ENCODE assay signal across 8 cellular contexts in the genomic region with DNA sequence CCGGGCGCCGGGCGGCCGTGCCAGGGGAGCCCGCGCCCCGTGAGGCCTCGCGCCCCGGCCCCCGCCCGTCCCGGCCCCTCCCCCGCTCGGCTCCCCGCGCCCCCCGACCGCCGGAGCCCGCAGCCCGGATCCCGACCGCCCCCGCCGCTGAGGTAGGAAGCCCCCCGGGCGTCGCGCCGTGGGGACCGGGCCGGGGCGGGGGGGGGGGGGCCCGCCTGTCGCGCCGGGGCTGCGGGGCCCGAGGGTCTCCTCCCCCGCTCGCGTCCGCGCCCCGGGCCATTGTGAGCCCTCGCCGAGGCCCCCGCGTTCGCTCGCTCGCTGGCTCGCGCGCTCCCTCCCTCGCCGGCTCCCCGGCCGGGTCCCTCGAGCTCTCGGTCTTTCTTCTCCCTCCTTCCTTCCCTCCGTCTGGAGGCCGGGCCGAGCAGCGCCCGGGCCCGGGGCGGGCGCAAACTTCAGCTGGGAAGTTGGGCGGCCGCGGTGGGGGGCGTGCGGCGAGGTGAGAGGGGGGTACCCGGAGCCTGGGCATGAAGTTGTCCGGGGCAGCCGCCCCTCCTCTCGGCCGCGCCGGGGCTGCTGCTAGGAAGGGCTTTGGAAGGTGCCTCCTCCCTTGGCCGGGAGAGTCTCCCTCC. TPM values are rescaled to one million over a fixed set of nuclear protein-coding genes. Genes with fewer than 3 reads are reported as not detected.
DNase-seq lines count a peak whose midpoint lies in the region; ATAC-seq and TF ChIP-seq lines count a peak whose summit lies in the region.

No MANE protein-coding gene starts in this region.

- no peak for TF ChIP-seq CTCF in AG04450 (IDR thresholded peaks at IDR 0.05; ENCODE audit: low read depth, low read length)
- no peak for TF ChIP-seq CTCF in cardiac fibroblast (IDR thresholded peaks at IDR 0.05; ENCODE audit: low read depth, low read length)

- H3K9ac ChIP-seq in muscle layer of colon (ENCODE audit: low read length): no peak overlapping the region

- H3K9me3 ChIP-seq in AG04450 (ENCODE audit: control insufficient read depth, insufficient read depth, low read length) (no peaks in the 10 kb centered on the region; the same call in 1 of the 2 replicates), muscle layer of colon (ENCODE audit: low read length) (no peaks in the 10 kb centered on the region)

- CTCF ChIA-PET in AG04450 (lab: Charles Lee): interaction anchor here (1.4 kb wide), 1 partner anchor 12 kb away, joined by 4 read pairs; no protein-coding TSS in a partner anchor

- no peak for ATAC-seq in GM18870 (IDR thresholded peaks at IDR 0.05; ENCODE audit: unreplicated experiment)
- no peak for ATAC-seq in HG02840 (IDR thresholded peaks at IDR 0.05; ENCODE audit: low FRiP score, unreplicated experiment)

- POLR2A ChIA-PET in AG04450 (lab: Yijun Ruan, JAX): interaction anchor here (0.6 to 0.8 kb wide), 2 partner anchors 12 to 86 kb away, joined by 3 to 4 read pairs; no protein-coding TSS in a partner anchor

- DNase-seq in AG04450 (ENCODE audit: low read depth, low spot score) (no peak), HK-2 (ENCODE audit: unreplicated experiment) (peak; percentile 40), cardiac fibroblast (ENCODE audit: low read depth in 2 of 2) (peak; percentile 21 to 31), DMS153 treated with DMSO at 0.1 percent for 48 hours (lab: John Stamatoyannopoulos, UW; ENCODE audit: unreplicated experiment) (no peak)
- no peak for DNase-seq in activated effector memory CD4-positive, alpha-beta T cell treated with Interleukin-2 at 50 U/mL for 16 hours

- no peaks in the 10 kb centered on the region for H3K36me3 ChIP-seq in muscle layer of colon (ENCODE audit: insufficient read depth, low read length)

- H3K4me1 ChIP-seq in muscle layer of colon (ENCODE audit: insufficient read depth, low read length): peaks cover 45% of the 10 kb centered on the region

- peak overlapping the region; percentile 39 for H3K27ac ChIP-seq in AG04450 (ENCODE audit: low read depth, low read length)
- H3K27ac ChIP-seq in muscle layer of colon (ENCODE audit: low read depth, low read length): peak overlapping the region; percentile 95

- no peaks in the 10 kb centered on the region for H3K27me3 ChIP-seq in AG04450 (ENCODE audit: control insufficient read depth, insufficient read depth, low read length)
- no peaks in the 10 kb centered on the region for H3K27me3 ChIP-seq in muscle layer of colon (ENCODE audit: control insufficient read depth in 1 of 2, insufficient read depth in 2 of 2, low read length in 2 of 2)

- H3K4me3 ChIP-seq in AG04450 (ENCODE audit: low read depth, low read length) (peak overlapping the region; percentile 76), cardiac fibroblast (replicated peaks in 1 of 2; ENCODE audit: low read depth in 2 of 2, low read length in 2 of 2) (peak overlapping the region; percentile 80 to 83), muscle layer of colon (ENCODE audit: low read depth in 1 of 2, low read length in 2 of 2) (peak overlapping the region; percentile 49 to 64)

RNA-seq across cellular contexts. Expression of gene GLIS2, which starts 0.3 kb away (rescaled TPM):
- polyA plus RNA-seq in AG04450 (2011; rRNA removed): 2.2 and 2.9 TPM in 2 replicates
- polyA minus RNA-seq in AG04450 (2011; rRNA and poly(A)+ RNA removed): 3.1 and 3.4 TPM in 2 replicates

RNA-seq across cellular contexts. Expression of gene PAM16, which starts 34.9 kb away (rescaled TPM):
- 18.4 and 23.8 TPM in 2 replicates for polyA plus RNA-seq in AG04450 (2011; rRNA removed)
- 5.6 and 8.6 TPM in 2 replicates for polyA minus RNA-seq in AG04450 (2011; rRNA and poly(A)+ RNA removed)

RNA-seq across cellular contexts. Expression of gene TFAP4, which starts 43.4 kb away (rescaled TPM):
- 2.9 and 3.9 TPM in 2 replicates for polyA plus RNA-seq in AG04450 (2011; rRNA removed)
- polyA minus RNA-seq in AG04450 (2011; rRNA and poly(A)+ RNA removed): 17.8 and 32.9 TPM in 2 replicates

RNA-seq across cellular contexts. Expression of gene VASN, which starts 55.4 kb away (rescaled TPM):
- 19.1 and 27.8 TPM in 2 replicates for polyA plus RNA-seq in AG04450 (2011; rRNA removed)
- 11.2 and 13.0 TPM in 2 replicates for polyA minus RNA-seq in AG04450 (2011; rRNA and poly(A)+ RNA removed)

Comparison
In these comparisons a context has a peak if more than half of its experiments do, and no peak if none do; other contexts are left out.
1. DNase-seq: peak in HK-2 (single experiment) and cardiac fibroblast (2 of 2); none in AG04450 (single experiment), activated effector memory CD4-positive, alpha-beta T cell treated with Interleukin-2 at 50 U/mL for 16 hours (single experiment) and DMS153 treated with DMSO at 0.1 percent for 48 hours (single experiment).
2. Peak in every context shown above with its lines, with median percentiles within 50 percentile points of each other: H3K4me3 ChIP-seq.